In genomic region chr13:26348966-26349365, GRCh38 we compare ENCODE assay signal across 19 cellular contexts.
DNase-seq lines count a peak whose midpoint lies in the region; ATAC-seq, FAIRE-seq and TF ChIP-seq lines count a peak whose summit lies in the region.
"Had no signal": no experiment of that assay in that cellular context is flagged by ENCODE, and none has a peak within 500 bp of the region (broad histone marks: within the 10 kb centered on the region; RNA-seq: fewer than 3 reads in every experiment).

No MANE protein-coding gene starts in this region.

- TF ChIP-seq POLR2A in K562 (conservative IDR thresholded peaks at IDR 0.05) (no peak), gastrocnemius medialis (IDR thresholded peaks at IDR 0.05) (no peak)

- no peak for ATAC-seq in K562
- peak; percentile 74 for ATAC-seq in left lung
- ATAC-seq in gastrocnemius medialis, result no peak
- ATAC-seq: GM12878, SK-N-SH treated with all-trans-retinoic acid at 6 μM for 48 hours had no signal

- H3K4me3 ChIP-seq in LNCaP clone FGC (ENCODE audit: low read depth, low read length) (no peak overlapping the region), K562 (no peak overlapping the region), left lung (no peak overlapping the region), gastrocnemius medialis (no peak overlapping the region)
- H3K4me3 ChIP-seq: GM12878, PC-9 had no signal

- no peak overlapping the region for H3K9ac ChIP-seq in K562 (ENCODE audit: insufficient read depth in 1 of 2, low read depth in 2 of 2, low read length in 2 of 2)
- H3K9ac ChIP-seq: KMS-11 had no signal

- no TSS peak for BruUV-seq in K562 (replicated peaks; lab: Mats Ljungman, UMichigan)

- H3K27me3 ChIP-seq in K562 (ENCODE audit: control insufficient read depth in 2 of 2, insufficient read depth in 2 of 2, low read length in 2 of 2) (no peaks in the 10 kb centered on the region), left lung (no peaks in the 10 kb centered on the region), gastrocnemius medialis (no peaks in the 10 kb centered on the region)

- peak; percentile 12 for DNase-seq in COR-L47 (lab: John Stamatoyannopoulos, UW)
- peak; percentile 22 for DNase-seq in LNCaP clone FGC (ENCODE audit: low read depth)
- DNase-seq in K562 (ENCODE audit: extremely low read depth in 1 of 4, low spot score in 3 of 4), result peak in 3 of 4 experiments; percentile 5 to 9 (median 9)
- no peak for DNase-seq in left lung
- DNase-seq in AG08395 (ENCODE audit: low spot score), result no peak
- no peak for DNase-seq in activated CD4-positive, CD25-positive, alpha-beta regulatory T cell treated with anti-CD3 and anti-CD28 coated beads, Interleukin-2, amount 50 U/mL, for 72 hours
- DNase-seq in gastrocnemius medialis, result no peak
- DNase-seq in HUDEP-2 (lab: John Stamatoyannopoulos, UW; ENCODE audit: unreplicated experiment in 76 of 76), result no peak
- DNase-seq: CD4-positive, alpha-beta T cell; GF-D8; HCEC 1CT; NCI-H2029; NCI-H446 treated with DMSO at 0.1 percent for 48 hours; PC-9; SIG-M5 had no signal

- H3K9me3 ChIP-seq in K562 (replicated peaks; ENCODE audit: control insufficient read depth, insufficient read depth, low read depth, low read length) (no peaks in the 10 kb centered on the region), left lung (no peaks in the 10 kb centered on the region), gastrocnemius medialis (no peaks in the 10 kb centered on the region)

- TF ChIP-seq EP300 in K562 (IDR thresholded peaks at IDR 0.05; ENCODE audit: low read length), result no peak

- no peak overlapping the region for H3K4me2 ChIP-seq in K562 (ENCODE audit: insufficient read depth, low read length)
- H3K4me2 ChIP-seq: KMS-11, PC-9 had no signal

- no peak overlapping the region for H2AFZ ChIP-seq in K562 (ENCODE audit: low read depth, low read length)
- H2AFZ ChIP-seq: PC-9 had no signal

- H3K9me1 ChIP-seq in K562 (ENCODE audit: control insufficient read depth, insufficient read depth, low read length), result no peaks in the 10 kb centered on the region

- no peak for TF ChIP-seq RAD21 in K562 (CRISPR knock-in tag; conservative IDR thresholded peaks at IDR 0.05 in 1 of 2, IDR thresholded peaks at IDR 0.05 in 1 of 2)

- no peaks in the 10 kb centered on the region for H3K79me2 ChIP-seq in K562 (ENCODE audit: control insufficient read depth, insufficient read depth, low read length)

- 48% methylated on average over 3 of the region's 3 CpGs for WGBS in K562 (ENCODE audit: insufficient coverage, low coverage, missing lambda C conversion rate)

- CTCF ChIA-PET in K562 (lab: Yijun Ruan, JAX; ENCODE audit: low intra/inter-chr PET ratio), result no interaction called here

- no peak overlapping the region for H3K27ac ChIP-seq in K562 (ENCODE audit: extremely low read depth, low read depth, low read length)
- H3K27ac ChIP-seq in left lung, result no peak overlapping the region
- H3K27ac ChIP-seq in gastrocnemius medialis, result no peak overlapping the region
- H3K27ac ChIP-seq: KMS-11, PC-9, RWPE1 had no signal

- H4K20me1 ChIP-seq in K562 (replicated peaks; ENCODE audit: control insufficient read depth, insufficient read depth, low read length), result no peaks in the 10 kb centered on the region

- peaks cover 0 to under 1% of the 10 kb centered on the region in 2 experiments; a peak in 2 of 5 replicates for H3K4me1 ChIP-seq in K562 (replicated peaks in 1 of 2; ENCODE audit: control insufficient read depth in 2 of 2, insufficient read depth in 2 of 2, low read length in 2 of 2)
- H3K4me1 ChIP-seq in left lung, result no peaks in the 10 kb centered on the region
- H3K4me1 ChIP-seq in gastrocnemius medialis, result no peaks in the 10 kb centered on the region

- TF ChIP-seq CTCF in LNCaP clone FGC (IDR thresholded peaks at IDR 0.05; ENCODE audit: control insufficient read depth, extremely low read depth, insufficient read depth), result no peak
- no peak for TF ChIP-seq CTCF in K562 (IDR thresholded peaks at IDR 0.05 in 2 of 3, conservative IDR thresholded peaks at IDR 0.05 in 1 of 3; ENCODE audit: insufficient read depth in 2 of 3, low read depth in 1 of 3, low read length in 3 of 3)
- no peak for TF ChIP-seq CTCF in left lung (IDR thresholded peaks at IDR 0.05)
- no peak for TF ChIP-seq CTCF in gastrocnemius medialis (IDR thresholded peaks at IDR 0.05 in 4 of 5, conservative IDR thresholded peaks at IDR 0.05 in 1 of 5)

- POLR2A ChIA-PET in K562 (lab: Yijun Ruan, JAX), result no interaction called here

- in situ Hi-C loops in K562 (cut with MboI), result no loop called here
- in situ Hi-C loops in gastrocnemius medialis (cut with MboI; ENCODE audit: low sequenced_read_pairs in 4 of 4), result no loop called here

- no peak for FAIRE-seq in K562 (lab: Jason Lieb, UNC)
- FAIRE-seq: GM12878 had no signal

- H3K36me3 ChIP-seq in K562 (ENCODE audit: control insufficient read depth, insufficient read depth, low read length) (peaks cover 13% of the 10 kb centered on the region; the same call in 1 of the 3 replicates), left lung (peaks cover 0 to 12% of the 10 kb centered on the region in 2 donors), gastrocnemius medialis (peaks cover 0 to 12% of the 10 kb centered on the region in 2 donors)

- intact Hi-C loops in K562 (cut with micrococcal nuclease) (no loop called here), left lung (cut with DNase I) (no loop called here), gastrocnemius medialis (cut with DNase I; ENCODE audit: low total_unique reads) (no loop called here)

TF ChIP-seq in K562, 482 proteins besides CTCF, POLR2A, EP300 and RAD21:
- TF ChIP-seq SOX6 (IDR thresholded peaks at IDR 0.05), result no peak
- TF ChIP-seq, protein P1, sequence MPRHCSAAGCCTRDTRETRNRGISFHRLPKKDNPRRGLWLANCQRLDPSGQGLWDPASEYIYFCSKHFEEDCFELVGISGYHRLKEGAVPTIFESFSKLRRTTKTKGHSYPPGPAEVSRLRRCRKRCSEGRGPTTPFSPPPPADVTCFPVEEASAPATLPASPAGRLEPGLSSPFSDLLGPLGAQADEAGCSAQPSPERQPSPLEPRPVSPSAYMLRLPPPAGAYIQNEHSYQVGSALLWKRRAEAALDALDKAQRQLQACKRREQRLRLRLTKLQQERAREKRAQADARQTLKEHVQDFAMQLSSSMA (CRISPR knock-in tag; IDR thresholded peaks at IDR 0.05), result no peak
- TF ChIP-seq ASH1L (IDR thresholded peaks at IDR 0.05; ENCODE audit: borderline replicate concordance, low read depth, partially characterized antibody), result no peak
- TF ChIP-seq ZNF140 (CRISPR knock-in tag; IDR thresholded peaks at IDR 0.05), result no peak
- no peak for TF ChIP-seq ZSCAN29 (IDR thresholded peaks at IDR 0.05)
- no peak for TF ChIP-seq CREB3L1 (IDR thresholded peaks at IDR 0.05; ENCODE audit: borderline replicate concordance, low read depth)
- TF ChIP-seq TEAD4 (IDR thresholded peaks at IDR 0.05; ENCODE audit: low read length), result no peak
- TF ChIP-seq TEAD4 (CRISPR knock-in tag; IDR thresholded peaks at IDR 0.05; ENCODE audit: borderline replicate concordance), result no peak
- TF ChIP-seq EZH2 (IDR thresholded peaks at IDR 0.05; ENCODE audit: borderline replicate concordance, low read depth, low read length), result no peak
- TF ChIP-seq STAT5B (CRISPR knock-in tag; IDR thresholded peaks at IDR 0.05), result no peak
- no peak for TF ChIP-seq POLR2B (IDR thresholded peaks at IDR 0.05; ENCODE audit: low read depth, partially characterized antibody)
- no peak for TF ChIP-seq RFX5 (IDR thresholded peaks at IDR 0.05; ENCODE audit: low read depth, low read length)
- no peak for TF ChIP-seq KLF13 (tag; IDR thresholded peaks at IDR 0.05; ENCODE audit: borderline replicate concordance, low read depth)
- no peak for TF ChIP-seq MXD1 (CRISPR knock-in tag; IDR thresholded peaks at IDR 0.05; ENCODE audit: borderline replicate concordance, poor library complexity, severe bottlenecking)
- TF ChIP-seq FIP1L1 (IDR thresholded peaks at IDR 0.05; ENCODE audit: low read depth, low read length, poor library complexity, severe bottlenecking), result no peak
- TF ChIP-seq BRF2 (IDR thresholded peaks at IDR 0.05; ENCODE audit: borderline replicate concordance, insufficient read depth, insufficient read length), result no peak
- no peak for TF ChIP-seq ZFX (CRISPR knock-in tag; IDR thresholded peaks at IDR 0.05)
- TF ChIP-seq, protein P2, sequence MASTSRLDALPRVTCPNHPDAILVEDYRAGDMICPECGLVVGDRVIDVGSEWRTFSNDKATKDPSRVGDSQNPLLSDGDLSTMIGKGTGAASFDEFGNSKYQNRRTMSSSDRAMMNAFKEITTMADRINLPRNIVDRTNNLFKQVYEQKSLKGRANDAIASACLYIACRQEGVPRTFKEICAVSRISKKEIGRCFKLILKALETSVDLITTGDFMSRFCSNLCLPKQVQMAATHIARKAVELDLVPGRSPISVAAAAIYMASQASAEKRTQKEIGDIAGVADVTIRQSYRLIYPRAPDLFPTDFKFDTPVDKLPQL (IDR thresholded peaks at IDR 0.05; ENCODE audit: extremely low read depth, insufficient read length), result no peak
- no peak for TF ChIP-seq DPF2 (IDR thresholded peaks at IDR 0.05)
- TF ChIP-seq TRIM28 (IDR thresholded peaks at IDR 0.05), result no peak

Comparison
In these comparisons a context has a peak if more than half of its experiments do, and no peak if none do; other contexts are left out.
1. DNase-seq: peak in COR-L47 (single experiment), LNCaP clone FGC (single experiment) and K562 (3 of 4); none in left lung (0 of 2), AG08395 (single experiment), activated CD4-positive, CD25-positive, alpha-beta regulatory T cell treated with anti-CD3 and anti-CD28 coated beads, Interleukin-2, amount 50 U/mL, for 72 hours (single experiment), gastrocnemius medialis (0 of 2) and HUDEP-2 (0 of 76).